ENCODE assay signal across 28 cellular contexts in genomic region chr5:176694146-176694545, GRCh38.
"Had no signal": no experiment of that assay in that cellular context is flagged by ENCODE, and none has a peak within 500 bp of the region (broad histone marks: within the 10 kb centered on the region; RNA-seq: fewer than 3 reads in every experiment).

No MANE protein-coding gene starts in this region.

- H3K4me1 ChIP-seq: gastrocnemius medialis, left lung had no signal

- H3K9me3 Mint-ChIP-seq: endodermal cell, mesothelial cell of epicardium had no signal

- H3K27ac Mint-ChIP-seq: endodermal cell, mesothelial cell of epicardium had no signal

- FAIRE-seq: colon, endometrium, islet of Langerhans, keratinocyte had no signal

- DNase-seq: dermis blood vessel endothelial cell; dorsolateral prefrontal cortex; effector CD4-positive, alpha-beta T cell; effector memory CD4-positive, alpha-beta T cell; endodermal cell; erythroblast; esophagus squamous epithelium; foreskin fibroblast; foreskin melanocyte; gastrocnemius medialis; glutamatergic neuron; head of caudate nucleus; heart right ventricle; hippocampal formation; left cardiac atrium; left lung; left ventricle myocardium superior; lower lobe of right lung; mesenchymal stem cell had no signal

- H3K4me3 ChIP-seq: coronary artery, dorsolateral prefrontal cortex, esophagus squamous epithelium, gastrocnemius medialis, heart right ventricle, left lung, lower lobe of right lung, mucosa of descending colon had no signal

- H3K27ac ChIP-seq: coronary artery, dorsolateral prefrontal cortex, epithelial cell of prostate, esophagus squamous epithelium, gastrocnemius medialis, heart right ventricle, left lung, lower lobe of right lung had no signal

- H3K36me3 Mint-ChIP-seq: mesothelial cell of epicardium had no signal

- H3K36me3 ChIP-seq: esophagus squamous epithelium, gastrocnemius medialis, heart right ventricle, left lung, lower lobe of right lung had no signal

- ATAC-seq: esophagus mucosa, gastrocnemius medialis, left cardiac atrium, left lung had no signal

- H3K4me3 Mint-ChIP-seq: endodermal cell, mesothelial cell of epicardium had no signal

- H3K9me3 ChIP-seq: gastrocnemius medialis, left lung, lower lobe of right lung, mucosa of descending colon had no signal
